12 cellular contexts compared by ENCODE assay signal in the genomic region with DNA sequence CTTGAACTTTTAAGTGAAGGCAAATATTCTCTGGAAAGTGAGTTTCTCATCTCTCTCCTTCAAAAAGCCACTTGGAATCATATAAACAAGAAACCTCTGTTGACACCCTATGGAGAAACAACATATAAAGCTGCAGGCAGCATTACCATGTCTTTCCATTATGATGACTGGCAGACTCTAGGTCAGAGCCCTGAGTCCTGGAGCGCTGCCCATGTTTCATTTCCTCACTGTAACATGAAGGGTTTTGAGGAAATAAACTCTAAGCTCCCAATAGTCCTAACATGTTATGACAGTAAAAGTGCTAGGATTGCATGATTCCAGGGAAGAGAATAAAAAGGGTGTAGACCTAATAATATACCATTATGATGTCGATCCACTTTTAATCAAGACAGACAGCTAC.
"Had no signal": no experiment of that assay in that cellular context is flagged by ENCODE, and none has a peak within 500 bp of the region (broad histone marks: within the 10 kb centered on the region; RNA-seq: fewer than 3 reads in every experiment).

No MANE protein-coding gene starts in this region.

- H3K36me3 ChIP-seq: prostate gland, suprapubic skin had no signal

- H3K4me3 ChIP-seq: prostate gland, suprapubic skin had no signal

- DNase-seq: activated CD4-positive, alpha-beta T cell treated with anti-CD3 and anti-CD28 coated beads for 4 hours; activated naive CD4-positive, alpha-beta T cell treated with anti-CD3 and anti-CD28 coated beads, Interleukin-2, amount 10 ng/mL, durations not matched to agents 7 days and 5 days; immature natural killer cell; mesenchymal stem cell; occipital lobe; stimulated activated CD4-positive, alpha-beta T cell treated with anti-CD3 and anti-CD28 coated beads, Interleukin-4, amount 100 ng/mL, for 1 hour; stimulated activated CD8-positive, alpha-beta memory T cell treated with anti-CD3 and anti-CD28 coated beads, Interleukin-4, amount 100 ng/mL, for 48 hours; stimulated activated naive CD8-positive, alpha-beta T cell treated with anti-CD3 and anti-CD28 coated beads, Interleukin-15, Interleukin-2, amounts not matched to agents 100 U/mL and 50 U/mL, for 24 hours; T-helper 1 cell had no signal

- H3K27me3 ChIP-seq: suprapubic skin had no signal

- H3K4me1 ChIP-seq: prostate gland, suprapubic skin had no signal

- H3K27ac ChIP-seq: prostate gland, suprapubic skin had no signal

- H3K9me3 ChIP-seq: prostate gland, suprapubic skin had no signal

- ATAC-seq: left lobe of liver; stimulated activated naive CD8-positive, alpha-beta T cell treated with anti-CD3 and anti-CD28 coated beads, Interleukin-15, Interleukin-2, amounts not matched to agents 100 U/mL and 50 U/mL, for 24 hours had no signal
